ENCODE assay signal across 19 cellular contexts in the genomic region with DNA sequence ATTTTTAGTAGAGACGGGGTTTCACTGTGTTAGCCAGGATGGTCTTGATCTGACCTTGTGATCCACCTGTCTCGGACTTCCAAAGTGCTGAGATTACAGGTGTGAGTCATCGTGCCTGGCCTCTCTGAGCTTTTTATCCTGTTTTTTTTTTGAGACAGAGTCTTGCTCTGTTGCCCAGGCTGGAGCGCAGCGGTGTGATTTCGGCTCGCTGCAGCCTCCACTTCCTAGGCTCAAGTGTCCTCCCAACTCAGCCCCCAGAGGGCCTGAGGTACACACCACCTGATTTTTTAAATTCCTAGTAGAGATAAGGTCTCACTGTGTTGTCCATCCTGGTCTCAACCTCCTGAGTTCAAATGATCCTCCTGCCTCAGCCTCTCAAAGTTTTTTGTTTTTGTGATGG. TPM values are rescaled to one million over a fixed set of nuclear protein-coding genes. Genes with fewer than 3 reads are reported as not detected.
A peak's percentile ranks its signal among the peaks of the same experiment; 100 is the strongest.
DNase-seq lines count a peak whose midpoint lies in the region; ATAC-seq and TF ChIP-seq lines count a peak whose summit lies in the region.
"Had no signal": no experiment of that assay in that cellular context is flagged by ENCODE, and none has a peak within 500 bp of the region (broad histone marks: within the 10 kb centered on the region; RNA-seq: fewer than 3 reads in every experiment).

No MANE protein-coding gene starts in this region.

- peaks cover 49 to 51% of the 10 kb centered on the region in 2 experiments for H3K36me3 ChIP-seq in trophoblast cell (ENCODE audit: control insufficient read depth in 1 of 2, insufficient read depth in 2 of 2, low read length in 2 of 2)
- H3K36me3 ChIP-seq in upper lobe of right lung, result peaks cover 76% of the 10 kb centered on the region
- peaks cover 2 to 69% of the 10 kb centered on the region in 2 donors for H3K36me3 ChIP-seq in gastrocnemius medialis

- no peak overlapping the region for H3K9ac ChIP-seq in trophoblast cell (ENCODE audit: low read length)
- H3K9ac ChIP-seq: BLaER1 had no signal

- TF ChIP-seq CTCF in upper lobe of right lung (IDR thresholded peaks at IDR 0.05) (no peak), gastrocnemius medialis (IDR thresholded peaks at IDR 0.05 in 4 of 5, conservative IDR thresholded peaks at IDR 0.05 in 1 of 5) (no peak)

- H3K4ac ChIP-seq in trophoblast cell (ENCODE audit: low read depth, low read length), result no peak overlapping the region

- H2BK120ac ChIP-seq in trophoblast cell (ENCODE audit: insufficient read depth, low read length, poor library complexity), result no peak overlapping the region

- CTCF ChIA-PET in activated CD4-positive, alpha-beta T cell treated with anti-CD3 and anti-CD28 coated beads, Interleukin-2, amount 10 ng/mL, durations not matched to agents 7 days and 5 days (lab: Charles Lee), result interaction anchor here (2.5 kb wide), 1 partner anchor 31 kb away, joined by 10 read pairs; no protein-coding TSS in a partner anchor

- peak overlapping the region; percentile 9 for H3K27ac Mint-ChIP-seq in activated CD4-positive, alpha-beta T cell treated with anti-CD3 and anti-CD28 coated beads, Interleukin-2, amount 10 ng/mL, durations not matched to agents 7 days and 5 days
- peak overlapping the region; percentile 32 for H3K27ac Mint-ChIP-seq in dendritic cell treated with granulocyte-macrophage colony-stimulating factor and Interleukin-4, amounts not matched to agents 40 ng/mL and 50 ng/mL, for 4 days
- H3K27ac Mint-ChIP-seq: H9 had no signal

- no peak overlapping the region for H2BK5ac ChIP-seq in trophoblast cell (ENCODE audit: low read depth, low read length, poor library complexity)

- H3K79me1 ChIP-seq in trophoblast cell (ENCODE audit: low read length), result no peaks in the 10 kb centered on the region

- peaks cover 29% of the 10 kb centered on the region for H3K36me3 Mint-ChIP-seq in activated CD4-positive, alpha-beta T cell treated with anti-CD3 and anti-CD28 coated beads, Interleukin-2, amount 10 ng/mL, durations not matched to agents 7 days and 5 days (ENCODE audit: low read depth)
- H3K36me3 Mint-ChIP-seq in dendritic cell treated with granulocyte-macrophage colony-stimulating factor and Interleukin-4, amounts not matched to agents 40 ng/mL and 50 ng/mL, for 4 days (ENCODE audit: low read depth), result peaks cover 67% of the 10 kb centered on the region

- WGBS in trophoblast cell (ENCODE audit: extremely low coverage, insufficient coverage, insufficient read length), result no CpG with 5 or more reads among the region's 7 CpGs

- in situ Hi-C loops in gastrocnemius medialis (cut with MboI; ENCODE audit: low sequenced_read_pairs in 4 of 4), result no loop called here

- DNase-seq in activated CD4-positive, alpha-beta T cell treated with anti-CD3 and anti-CD28 coated beads, Interleukin-2, amount 10 ng/mL, durations not matched to agents 7 days and 5 days, result no peak
- no peak for DNase-seq in activated CD4-positive, alpha-beta T cell treated with anti-CD3 and anti-CD28 coated beads, Interleukin-2, amount 50 U/mL, for 48 hours
- DNase-seq in trophoblast cell, result peak; percentile 62 to 74
- DNase-seq in upper lobe of right lung, result no peak
- no peak for DNase-seq in NCI-H1436 (lab: John Stamatoyannopoulos, UW)
- DNase-seq in gastrocnemius medialis, result no peak
- DNase-seq: DMS153, DMS79, GDM1, GOT3, H9 had no signal

- H3K27me3 Mint-ChIP-seq in activated CD4-positive, alpha-beta T cell treated with anti-CD3 and anti-CD28 coated beads, Interleukin-2, amount 10 ng/mL, durations not matched to agents 7 days and 5 days, result no peaks in the 10 kb centered on the region
- H3K27me3 Mint-ChIP-seq in dendritic cell treated with granulocyte-macrophage colony-stimulating factor and Interleukin-4, amounts not matched to agents 40 ng/mL and 50 ng/mL, for 4 days, result no peaks in the 10 kb centered on the region
- H3K27me3 Mint-ChIP-seq: CD4-positive, alpha-beta memory T cell had no signal

- H3K4me2 ChIP-seq in trophoblast cell (ENCODE audit: low read length), result no peak overlapping the region
- H3K4me2 ChIP-seq: A549, BLaER1 had no signal

- no peak overlapping the region for H4K91ac ChIP-seq in trophoblast cell (ENCODE audit: low read depth, low read length)

- H3K4me3 ChIP-seq in trophoblast cell (ENCODE audit: low read depth, low read length) (no peak overlapping the region), upper lobe of right lung (no peak overlapping the region), gastrocnemius medialis (no peak overlapping the region)
- H3K4me3 ChIP-seq: A549, BLaER1 had no signal

- H3K4me3 Mint-ChIP-seq in activated CD4-positive, alpha-beta T cell treated with anti-CD3 and anti-CD28 coated beads, Interleukin-2, amount 10 ng/mL, durations not matched to agents 7 days and 5 days, result no peak overlapping the region
- H3K4me3 Mint-ChIP-seq in dendritic cell treated with granulocyte-macrophage colony-stimulating factor and Interleukin-4, amounts not matched to agents 40 ng/mL and 50 ng/mL, for 4 days, result no peak overlapping the region
- H3K4me3 Mint-ChIP-seq: CD14-positive monocyte; CD4-positive, alpha-beta memory T cell; H9 had no signal

- H3K23ac ChIP-seq in trophoblast cell (ENCODE audit: low read length), result no peak overlapping the region

- POLR2A ChIA-PET in activated CD4-positive, alpha-beta T cell treated with anti-CD3 and anti-CD28 coated beads, Interleukin-2, amount 10 ng/mL, durations not matched to agents 7 days and 5 days (lab: Charles Lee), result no interaction called here

- H3K18ac ChIP-seq in trophoblast cell (ENCODE audit: low read length), result no peak overlapping the region

- H4K8ac ChIP-seq in trophoblast cell (ENCODE audit: low read depth, low read length), result no peak overlapping the region

- H3K4me1 ChIP-seq in trophoblast cell (ENCODE audit: control insufficient read depth in 1 of 2, insufficient read depth in 2 of 2, low read length in 2 of 2) (no peaks in the 10 kb centered on the region), upper lobe of right lung (peaks cover 14% of the 10 kb centered on the region), gastrocnemius medialis (peaks cover 12 to 13% of the 10 kb centered on the region in 2 donors)
- H3K4me1 ChIP-seq: A549 had no signal

- no peaks in the 10 kb centered on the region for H3K9me3 Mint-ChIP-seq in activated CD4-positive, alpha-beta T cell treated with anti-CD3 and anti-CD28 coated beads, Interleukin-2, amount 10 ng/mL, durations not matched to agents 7 days and 5 days
- H3K9me3 Mint-ChIP-seq in dendritic cell treated with granulocyte-macrophage colony-stimulating factor and Interleukin-4, amounts not matched to agents 40 ng/mL and 50 ng/mL, for 4 days, result no peaks in the 10 kb centered on the region
- H3K9me3 Mint-ChIP-seq: CD14-positive monocyte; CD4-positive, alpha-beta memory T cell; H9 had no signal

- H4K12ac ChIP-seq in trophoblast cell (ENCODE audit: low read depth, low read length), result no peak overlapping the region

- H3K27ac ChIP-seq in trophoblast cell (ENCODE audit: low read depth, low read length), result no peak overlapping the region
- H3K27ac ChIP-seq in upper lobe of right lung, result peak overlapping the region; percentile 6
- no peak overlapping the region for H3K27ac ChIP-seq in gastrocnemius medialis
- H3K27ac ChIP-seq: 22Rv1, A549, BLaER1, HL-60 had no signal

- H3K4me1 Mint-ChIP-seq in activated CD4-positive, alpha-beta T cell treated with anti-CD3 and anti-CD28 coated beads, Interleukin-2, amount 10 ng/mL, durations not matched to agents 7 days and 5 days, result peaks cover 8% of the 10 kb centered on the region
- peaks cover 47% of the 10 kb centered on the region for H3K4me1 Mint-ChIP-seq in dendritic cell treated with granulocyte-macrophage colony-stimulating factor and Interleukin-4, amounts not matched to agents 40 ng/mL and 50 ng/mL, for 4 days (ENCODE audit: low read depth)

- no peak for ATAC-seq in upper lobe of right lung
- ATAC-seq in HG02588 (IDR thresholded peaks at IDR 0.05; ENCODE audit: unreplicated experiment), result no peak
- ATAC-seq in gastrocnemius medialis, result no peak

- no peak overlapping the region for H2AFZ ChIP-seq in trophoblast cell (ENCODE audit: insufficient read depth, low read length, poor library complexity)

- no peak overlapping the region for H2AK5ac ChIP-seq in trophoblast cell (ENCODE audit: low read length)

- H3K14ac ChIP-seq in trophoblast cell (ENCODE audit: low read length), result no peak overlapping the region

- H2BK12ac ChIP-seq in trophoblast cell (ENCODE audit: low read length), result no peak overlapping the region

- H3K27me3 ChIP-seq in trophoblast cell (ENCODE audit: insufficient read depth, low read length), result no peaks in the 10 kb centered on the region
- no peaks in the 10 kb centered on the region for H3K27me3 ChIP-seq in upper lobe of right lung
- H3K27me3 ChIP-seq in gastrocnemius medialis, result no peaks in the 10 kb centered on the region
- H3K27me3 ChIP-seq: BLaER1 had no signal

- H3K79me2 ChIP-seq in trophoblast cell (ENCODE audit: control insufficient read depth, insufficient read depth, low read length, poor library complexity), result no peaks in the 10 kb centered on the region

- TF ChIP-seq POLR2A in gastrocnemius medialis (IDR thresholded peaks at IDR 0.05), result no peak

- H3K9me3 ChIP-seq in trophoblast cell (ENCODE audit: insufficient read depth, low read depth, low read length) (no peaks in the 10 kb centered on the region), upper lobe of right lung (no peaks in the 10 kb centered on the region), gastrocnemius medialis (no peaks in the 10 kb centered on the region)
- H3K9me3 ChIP-seq: A549, BLaER1 had no signal

- intact Hi-C loops in dendritic cell treated with granulocyte-macrophage colony-stimulating factor and Interleukin-4, amounts not matched to agents 40 ng/mL and 50 ng/mL, for 4 days (cut with micrococcal nuclease), result no loop called here
- intact Hi-C loops in upper lobe of right lung (cut with DNase I) (no loop called here), gastrocnemius medialis (cut with DNase I; ENCODE audit: low total_unique reads) (no loop called here)

RNA-seq across cellular contexts. Expression of gene SESN2, which starts 20.4 kb away (rescaled TPM):
- total RNA-seq in activated CD4-positive, alpha-beta T cell treated with anti-CD3 and anti-CD28 coated beads, Interleukin-2, amount 10 ng/mL, durations not matched to agents 7 days and 5 days, result 10 to 100 TPM; 11.7 to 11.8 TPM
- 58.3 and 60.8 TPM in 2 replicates for polyA plus RNA-seq in trophoblast cell (2013)
- total RNA-seq in upper lobe of right lung (15.6 TPM), gastrocnemius medialis (10 to 100 TPM in 2 of 4 donors, 1 to 10 TPM in 2; 5.6 to 18.9 (median 12.4) TPM)

RNA-seq across cellular contexts. Expression of gene ATP5IF1, which starts 43.8 kb away (rescaled TPM):
- total RNA-seq in activated CD4-positive, alpha-beta T cell treated with anti-CD3 and anti-CD28 coated beads, Interleukin-2, amount 10 ng/mL, durations not matched to agents 7 days and 5 days, result 100 to 1,000 TPM; 172 to 189 TPM
- 429 and 430 TPM in 2 replicates for polyA plus RNA-seq in trophoblast cell (2013)
- total RNA-seq in upper lobe of right lung (87.2 TPM), gastrocnemius medialis (100 to 1,000 TPM; 125 to 333 (median 193) TPM)

RNA-seq across cellular contexts. Expression of gene DNAJC8, which starts 46.9 kb away (rescaled TPM):
- total RNA-seq in activated CD4-positive, alpha-beta T cell treated with anti-CD3 and anti-CD28 coated beads, Interleukin-2, amount 10 ng/mL, durations not matched to agents 7 days and 5 days, result 100 to 1,000 TPM; 110 to 128 TPM
- polyA plus RNA-seq in trophoblast cell (2013), result 116 and 119 TPM in 2 replicates
- total RNA-seq in upper lobe of right lung (65.4 TPM), gastrocnemius medialis (10 to 100 TPM; 37.6 to 56.1 (median 51.2) TPM)

RNA-seq across cellular contexts. Expression of gene MED18, which starts 49.1 kb away (rescaled TPM):
- total RNA-seq in activated CD4-positive, alpha-beta T cell treated with anti-CD3 and anti-CD28 coated beads, Interleukin-2, amount 10 ng/mL, durations not matched to agents 7 days and 5 days, result 10 to 100 TPM; 22.7 to 23.7 TPM
- 10.3 and 10.6 TPM in 2 replicates for polyA plus RNA-seq in trophoblast cell (2013)
- total RNA-seq in upper lobe of right lung (14.0 TPM), gastrocnemius medialis (10 to 100 TPM in 2 of 4 donors, 1 to 10 TPM in 2; 6.5 to 15.0 (median 10.1) TPM)

Comparison
In these comparisons a context has a peak if more than half of its experiments do, and no peak if none do; other contexts are left out.
1. DNase-seq: peak in trophoblast cell (2 of 2); none in activated CD4-positive, alpha-beta T cell treated with anti-CD3 and anti-CD28 coated beads, Interleukin-2, amount 10 ng/mL, durations not matched to agents 7 days and 5 days (single experiment), activated CD4-positive, alpha-beta T cell treated with anti-CD3 and anti-CD28 coated beads, Interleukin-2, amount 50 U/mL, for 48 hours (0 of 2), upper lobe of right lung (single experiment), NCI-H1436 (single experiment) and gastrocnemius medialis (0 of 2).